ENCODE assay signal across 19 cellular contexts in genomic region chr20:41895216-41895615, GRCh38.
DNase-seq lines count a peak whose midpoint lies in the region; ATAC-seq and TF ChIP-seq lines count a peak whose summit lies in the region.
"Had no signal": no experiment of that assay in that cellular context is flagged by ENCODE, and none has a peak within 500 bp of the region (broad histone marks: within the 10 kb centered on the region; RNA-seq: fewer than 3 reads in every experiment).

No MANE protein-coding gene starts in this region.

- H3K4me1 ChIP-seq in SJCRH30 (peaks cover 23% of the 10 kb centered on the region), esophagus muscularis mucosa (no peaks in the 10 kb centered on the region), aorta (ENCODE audit: control insufficient read depth in 1 of 2, insufficient read depth in 2 of 2, low read length in 2 of 2) (no peaks in the 10 kb centered on the region)
- H3K4me1 ChIP-seq: BE2C; BLaER1 treated with 17β-estradiol and CSF1 and Interleukin-3, amounts not matched to agents 10 nM and 100 nM had no signal

- DNase-seq in NCI-H82 (lab: John Stamatoyannopoulos, UW) = peak; percentile 35
- no peak for DNase-seq in NCI-H82 treated with DMSO at 0.1 percent for 48 hours (lab: John Stamatoyannopoulos, UW; ENCODE audit: unreplicated experiment)
- peak; percentile 71 to 89 for DNase-seq in SJCRH30
- peak; percentile 42 for DNase-seq in esophagus muscularis mucosa (ENCODE audit: extremely low spot score)
- no peak for DNase-seq in aorta
- DNase-seq in stimulated activated CD4-positive, alpha-beta T cell treated with anti-CD3 and anti-CD28 coated beads, Interleukin-2, amount 100 ng/mL, for 24 hours = no peak
- DNase-seq in DMS153 treated with DMSO at 0.1 percent for 48 hours (lab: John Stamatoyannopoulos, UW; ENCODE audit: unreplicated experiment) = no peak
- DNase-seq: ACHN; AML-193; BE2C; Calu3; CD4-positive, alpha-beta T cell; CD8-positive, alpha-beta memory T cell; DND-41; GOT3; H7; HCEC 1CT had no signal

- no peaks in the 10 kb centered on the region for H3K9me3 ChIP-seq in SJCRH30 (replicated peaks)
- no peaks in the 10 kb centered on the region for H3K9me3 ChIP-seq in esophagus muscularis mucosa
- peaks cover 1% of the 10 kb centered on the region for H3K9me3 ChIP-seq in aorta (ENCODE audit: control insufficient read depth, low read length)
- H3K9me3 ChIP-seq: BE2C; BLaER1 treated with 17β-estradiol and CSF1 and Interleukin-3, amounts not matched to agents 10 nM and 100 nM had no signal

- no peak for ATAC-seq in aorta (ENCODE audit: low FRiP score)

- no peak for TF ChIP-seq POLR2A in esophagus muscularis mucosa (IDR thresholded peaks at IDR 0.05; ENCODE audit: low read depth)

- TF ChIP-seq CTCF in esophagus muscularis mucosa (IDR thresholded peaks at IDR 0.05) = no peak

- H3K27ac ChIP-seq in SJCRH30 = peak overlapping the region; percentile 57
- no peak overlapping the region for H3K27ac ChIP-seq in esophagus muscularis mucosa (replicated peaks in 1 of 4)
- no peak overlapping the region for H3K27ac ChIP-seq in aorta (ENCODE audit: low read depth in 1 of 2, low read length in 2 of 2)
- H3K27ac ChIP-seq: 22Rv1; BLaER1 treated with 17β-estradiol and CSF1 and Interleukin-3, amounts not matched to agents 10 nM and 100 nM had no signal

- H3K36me3 ChIP-seq in SJCRH30 (no peaks in the 10 kb centered on the region), esophagus muscularis mucosa (no peaks in the 10 kb centered on the region), aorta (ENCODE audit: control insufficient read depth in 1 of 2, insufficient read depth in 2 of 2, low read length in 1 of 2) (no peaks in the 10 kb centered on the region)
- H3K36me3 ChIP-seq: BE2C; BLaER1 treated with 17β-estradiol and CSF1 and Interleukin-3, amounts not matched to agents 10 nM and 100 nM had no signal

- intact Hi-C loops in esophagus muscularis mucosa (cut with DNase I) (no loop called here), aorta (cut with DNase I) (no loop called here)

- TF ChIP-seq EP300 in esophagus muscularis mucosa (IDR thresholded peaks at IDR 0.05) = no peak

- H3K4me3 ChIP-seq in SJCRH30 (no peak overlapping the region), esophagus muscularis mucosa (no peak overlapping the region), aorta (ENCODE audit: low read length in 2 of 2) (no peak overlapping the region)
- H3K4me3 ChIP-seq: BLaER1 treated with 17β-estradiol and CSF1 and Interleukin-3, amounts not matched to agents 10 nM and 100 nM had no signal

- WGBS in esophagus muscularis mucosa = 44% methylated on average over 5 of the region's 5 CpGs
- WGBS in aorta, 2 donors = 34 to 35% methylated on average over 5 of the region's 5 CpGs

- H3K27me3 ChIP-seq in SJCRH30 = no peaks in the 10 kb centered on the region
- H3K27me3 ChIP-seq in esophagus muscularis mucosa = peaks cover 0 to 8% (median 0%) of the 10 kb centered on the region in 4 donors
- H3K27me3 ChIP-seq in aorta (ENCODE audit: control insufficient read depth in 1 of 2, insufficient read depth in 2 of 2, low read length in 1 of 2) = no peaks in the 10 kb centered on the region
- H3K27me3 ChIP-seq: BE2C; BLaER1 treated with 17β-estradiol and CSF1 and Interleukin-3, amounts not matched to agents 10 nM and 100 nM had no signal

Comparison
In these comparisons a context has a peak if more than half of its experiments do, and no peak if none do; other contexts are left out.
1. DNase-seq: peak in NCI-H82 (single experiment), SJCRH30 (2 of 2) and esophagus muscularis mucosa (single experiment); none in NCI-H82 treated with DMSO at 0.1 percent for 48 hours (single experiment), aorta (0 of 2), stimulated activated CD4-positive, alpha-beta T cell treated with anti-CD3 and anti-CD28 coated beads, Interleukin-2, amount 100 ng/mL, for 24 hours (0 of 2) and DMS153 treated with DMSO at 0.1 percent for 48 hours (single experiment).